8 cellular contexts compared by ENCODE assay signal in the genomic region with DNA sequence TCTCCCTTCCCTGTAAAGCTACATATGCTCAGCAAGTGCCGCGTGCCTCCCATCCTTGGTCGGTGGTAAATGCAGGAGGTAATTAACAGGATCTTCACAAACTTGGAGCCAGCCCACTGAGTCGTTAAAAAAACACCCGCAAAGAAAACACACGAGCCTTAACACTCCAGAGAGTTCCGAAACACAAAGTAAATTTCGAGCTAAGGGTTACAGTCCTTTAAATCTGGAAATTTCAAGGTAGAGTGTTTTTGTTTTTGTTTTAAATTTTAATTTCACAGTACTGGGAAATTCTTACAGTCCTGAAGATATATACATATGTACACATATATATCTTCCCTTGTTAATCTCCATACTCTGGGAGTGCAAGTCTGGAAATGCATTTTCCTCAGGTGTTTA. TPM values are rescaled to one million over a fixed set of nuclear protein-coding genes. Genes with fewer than 3 reads are reported as not detected.
DNase-seq lines count a peak whose midpoint lies in the region; ATAC-seq and TF ChIP-seq lines count a peak whose summit lies in the region.

No MANE protein-coding gene starts in this region.

- H3K4me3 ChIP-seq in OCI-LY7 (ENCODE audit: low read depth, low read length, poor library complexity, severe bottlenecking) = peak overlapping the region; percentile 83
- H3K4me3 ChIP-seq in esophagus (ENCODE audit: low read depth in 1 of 2, low read length in 2 of 2) = peak overlapping the region; percentile 89 to 93
- H3K4me3 ChIP-seq in rectal smooth muscle tissue (ENCODE audit: low read length) = peak overlapping the region; percentile 90

- H3K27me3 ChIP-seq in esophagus (ENCODE audit: control insufficient read depth in 1 of 2, insufficient read depth in 2 of 2, low read length in 2 of 2) = no peaks in the 10 kb centered on the region
- H3K27me3 ChIP-seq in rectal smooth muscle tissue (ENCODE audit: control insufficient read depth, insufficient read depth, low read length) = no peaks in the 10 kb centered on the region

- CTCF ChIA-PET in OCI-LY7 (lab: Charles Lee; ENCODE audit: unreplicated experiment) = interaction anchor here (1.5 kb wide), 1 partner anchor 16 kb away, joined by 5 read pairs; no protein-coding TSS in a partner anchor

- DNase-seq in OCI-LY7 (ENCODE audit: low spot score) (no peak), T-helper 9 cell (no peak), pons (ENCODE audit: low spot score) (no peak), NCI-H2081 treated with DMSO at 0.1 percent for 48 hours (lab: John Stamatoyannopoulos, UW) (no peak)
- no peak for DNase-seq in stimulated activated CD4-positive, alpha-beta T cell treated with anti-CD3 and anti-CD28 coated beads, Interleukin-4, amount 100 ng/mL, for 4 hours

- no TSS peak for BruUV-seq in OCI-LY7 (replicated peaks; lab: Mats Ljungman, UMichigan)

- H3K4me1 ChIP-seq in OCI-LY7 (ENCODE audit: insufficient read depth, low read length, poor library complexity, severe bottlenecking) (peaks cover 28% of the 10 kb centered on the region), esophagus (ENCODE audit: control insufficient read depth in 2 of 2, insufficient read depth in 2 of 2, low read length in 1 of 2) (peaks cover 0 to 3% of the 10 kb centered on the region in 2 donors), rectal smooth muscle tissue (ENCODE audit: control insufficient read depth, insufficient read depth, low read length) (peaks cover 14% of the 10 kb centered on the region)

- H4K20me1 ChIP-seq in OCI-LY7 (ENCODE audit: insufficient read depth, low read length) = peaks cover 7% of the 10 kb centered on the region; the same call in 1 of the 2 replicates

- POLR2A ChIA-PET in OCI-LY7 (lab: Charles Lee) = interaction anchor here (0.6 to 1.5 kb wide), 4 partner anchors 14 to 71 kb away, joined by 3 to 4 read pairs (median 3); no protein-coding TSS in a partner anchor

- peaks cover 6% of the 10 kb centered on the region; the same call in 1 of the 2 replicates for H3K79me2 ChIP-seq in OCI-LY7 (ENCODE audit: insufficient read depth, low read depth, low read length)

- TF ChIP-seq CTCF in OCI-LY7 (conservative IDR thresholded peaks at IDR 0.05; ENCODE audit: low read length) = no peak

- H3K9me3 ChIP-seq in OCI-LY7 (ENCODE audit: low read length) (no peaks in the 10 kb centered on the region), esophagus (ENCODE audit: control insufficient read depth in 2 of 2, insufficient read depth in 1 of 2, low read depth in 1 of 2, low read length in 1 of 2) (no peaks in the 10 kb centered on the region)

- H3K27ac ChIP-seq in OCI-LY7 (ENCODE audit: low read depth, low read length, poor library complexity, severe bottlenecking) (no peak overlapping the region), esophagus (ENCODE audit: low read depth in 2 of 2, low read length in 1 of 2) (peak overlapping the region; percentile 97 to 98), rectal smooth muscle tissue (ENCODE audit: low read depth, low read length) (peak overlapping the region; percentile 97)

- 2 to 5% methylated on average over 8 of the region's 8 CpGs for WGBS in esophagus, 2 donors

- H3K9me2 ChIP-seq in OCI-LY7 (ENCODE audit: insufficient read depth, low read length) = no peaks in the 10 kb centered on the region

- H2AFZ ChIP-seq in OCI-LY7 (ENCODE audit: low read length) = peak overlapping the region; percentile 94

- H3K36me3 ChIP-seq in OCI-LY7 (ENCODE audit: insufficient read depth, low read length) = no peaks in the 10 kb centered on the region
- H3K36me3 ChIP-seq in esophagus (ENCODE audit: control insufficient read depth in 2 of 2, insufficient read depth in 2 of 2, low read length in 1 of 2) = no peaks in the 10 kb centered on the region
- no peaks in the 10 kb centered on the region for H3K36me3 ChIP-seq in rectal smooth muscle tissue (ENCODE audit: control insufficient read depth, insufficient read depth, low read length)

- H3K9ac ChIP-seq in rectal smooth muscle tissue (ENCODE audit: low read length) = peak overlapping the region; percentile 96

- intact Hi-C loops in OCI-LY7 (cut with micrococcal nuclease; ENCODE audit: unreplicated experiment) = loop anchor here (10.0 kb wide), 1 partner anchor 800 kb away; no protein-coding TSS in a partner anchor

- peak; percentile 0 for ATAC-seq in GM18867 (IDR thresholded peaks at IDR 0.05; ENCODE audit: unreplicated experiment)

- H3K4me2 ChIP-seq in OCI-LY7 (ENCODE audit: low read length) = peak overlapping the region; percentile 96

RNA-seq across cellular contexts. Expression of a gene that starts 1.1 kb away (rescaled TPM):
- 7.4 and 9.6 TPM in 2 replicates for total RNA-seq in OCI-LY7 (2014; rRNA removed; shearing (Covaris generic))
- 7.3 and 10.7 TPM in 2 replicates for total RNA-seq in OCI-LY7 (2022)
- 1 to 10 TPM; 4.3 to 7.4 TPM for polyA plus RNA-seq in esophagus
